Comparison of ENCODE assay signal across 21 cellular contexts in the genomic region with DNA sequence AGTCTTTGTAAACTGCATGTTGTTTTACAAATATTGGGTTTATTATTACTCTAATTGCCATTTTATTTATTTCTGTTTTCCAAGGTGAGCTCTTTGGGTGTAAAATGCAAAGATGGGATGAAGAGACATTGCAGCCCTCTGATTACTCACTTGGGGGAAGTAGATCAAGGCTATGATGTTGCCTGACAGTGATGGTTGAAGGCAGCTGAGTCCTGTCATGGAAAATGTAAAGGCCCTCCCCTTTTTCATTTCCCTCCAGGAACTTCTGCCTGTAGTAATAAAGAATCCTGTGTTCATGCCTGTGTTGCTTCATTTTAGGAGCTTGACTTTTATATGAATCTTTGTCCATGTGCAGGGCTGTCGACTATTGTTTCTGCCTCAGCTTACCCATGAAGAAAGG.
DNase-seq lines count a peak whose midpoint lies in the region; ATAC-seq and TF ChIP-seq lines count a peak whose summit lies in the region.
"Had no signal": no experiment of that assay in that cellular context is flagged by ENCODE, and none has a peak within 500 bp of the region (broad histone marks: within the 10 kb centered on the region; RNA-seq: fewer than 3 reads in every experiment).

No MANE protein-coding gene starts in this region.

- CTCF ChIA-PET in naive thymus-derived CD4-positive, alpha-beta T cell (lab: Charles Lee), result no interaction called here

- H3K9ac ChIP-seq in BLaER1, result no peak overlapping the region
- peak overlapping the region; percentile 76 for H3K9ac ChIP-seq in adipocyte (ENCODE audit: low read length)
- H3K9ac ChIP-seq: neural progenitor cell had no signal

- H4K20me1 ChIP-seq in BLaER1, result no peaks in the 10 kb centered on the region

- no peak overlapping the region for H3K4me3 Mint-ChIP-seq in naive thymus-derived CD4-positive, alpha-beta T cell
- H3K4me3 Mint-ChIP-seq: mesothelial cell of epicardium, neural progenitor cell had no signal

- H3K36me3 ChIP-seq in BLaER1 (no peaks in the 10 kb centered on the region), adipocyte (ENCODE audit: control insufficient read depth, insufficient read depth, low read length, severe bottlenecking) (no peaks in the 10 kb centered on the region), neutrophil (no peaks in the 10 kb centered on the region)
- no peaks in the 10 kb centered on the region for H3K36me3 ChIP-seq in naive thymus-derived CD4-positive, alpha-beta T cell (ENCODE audit: control insufficient read depth in 2 of 3, insufficient read depth in 3 of 3, low read length in 3 of 3)
- H3K36me3 ChIP-seq: ascending aorta, HAP-1, neural progenitor cell, SJSA1 had no signal

- H3K36me3 Mint-ChIP-seq in naive thymus-derived CD4-positive, alpha-beta T cell, result no peaks in the 10 kb centered on the region
- H3K36me3 Mint-ChIP-seq: mesothelial cell of epicardium had no signal

- ATAC-seq in GM18511 (IDR thresholded peaks at IDR 0.05; ENCODE audit: unreplicated experiment), result no peak
- ATAC-seq in naive thymus-derived CD4-positive, alpha-beta T cell, result no peak
- ATAC-seq: activated CD4-positive, CD25-positive, alpha-beta regulatory T cell treated with anti-CD3 and anti-CD28 coated beads, Interleukin-2, amount 50 U/mL, for 24 hours had no signal

- TF ChIP-seq CTCF in HL-60 (IDR thresholded peaks at IDR 0.05; ENCODE audit: insufficient read depth, low read length), result no peak
- no peak for TF ChIP-seq CTCF in neutrophil (IDR thresholded peaks at IDR 0.05)

- H3K4me1 Mint-ChIP-seq in naive thymus-derived CD4-positive, alpha-beta T cell, result peaks cover 0 to 10% (median 3%) of the 10 kb centered on the region in 7 donors
- H3K4me1 Mint-ChIP-seq: neural progenitor cell had no signal

- H3K4me3 ChIP-seq in BLaER1, result no peak overlapping the region
- H3K4me3 ChIP-seq in HL-60 (replicated peaks; ENCODE audit: insufficient read depth, low read length), result no peak overlapping the region
- H3K4me3 ChIP-seq in adipocyte (ENCODE audit: low read length), result no peak overlapping the region
- peak overlapping the region in 1 of 2 experiments; percentile 25 for H3K4me3 ChIP-seq in neutrophil (ENCODE audit: low read depth in 1 of 2, low read length in 1 of 2)
- H3K4me3 ChIP-seq in naive thymus-derived CD4-positive, alpha-beta T cell (ENCODE audit: low read length), result no peak overlapping the region
- H3K4me3 ChIP-seq: ascending aorta, HAP-1, neural progenitor cell, SJSA1 had no signal

- H3K27me3 ChIP-seq in BLaER1 (no peaks in the 10 kb centered on the region), HL-60 (ENCODE audit: insufficient read depth, poor library complexity, severe bottlenecking) (no peaks in the 10 kb centered on the region), adipocyte (replicated peaks; ENCODE audit: control insufficient read depth, insufficient read depth, low read length) (no peaks in the 10 kb centered on the region), neutrophil (no peaks in the 10 kb centered on the region)
- no peaks in the 10 kb centered on the region for H3K27me3 ChIP-seq in naive thymus-derived CD4-positive, alpha-beta T cell (ENCODE audit: control insufficient read depth in 2 of 2, insufficient read depth in 2 of 2, low read length in 2 of 2)
- H3K27me3 ChIP-seq: ascending aorta, neural progenitor cell, SJSA1 had no signal

- no peak overlapping the region for H3K27ac Mint-ChIP-seq in naive thymus-derived CD4-positive, alpha-beta T cell
- H3K27ac Mint-ChIP-seq: mesothelial cell of epicardium, neural progenitor cell had no signal

- no peaks in the 10 kb centered on the region for H3K27me3 Mint-ChIP-seq in naive thymus-derived CD4-positive, alpha-beta T cell

- intact Hi-C loops in naive thymus-derived CD4-positive, alpha-beta T cell (cut with micrococcal nuclease), result no loop called here

- peak; percentile 10 to 23 for DNase-seq in HL-60 (ENCODE audit: low read depth in 1 of 2, low spot score in 1 of 2)
- peak; percentile 33 for DNase-seq in adipocyte (ENCODE audit: low read depth)
- no peak for DNase-seq in NCI-H748 treated with DMSO at 0.1 percent for 48 hours (lab: John Stamatoyannopoulos, UW)
- no peak for DNase-seq in NCI-H146 (lab: John Stamatoyannopoulos, UW)
- DNase-seq in naive thymus-derived CD4-positive, alpha-beta T cell, result no peak
- DNase-seq: activated gamma-delta T cell treated with Interleukin-2 at 50 U/mL for 16 hours; cerebellar nuclear complex; COR-L47; hippocampal formation; NCI-H1092; NCI-H510A treated with DMSO at 0.1 percent for 48 hours; stimulated activated naive CD4-positive, alpha-beta T cell had no signal

- H3K27ac ChIP-seq in BLaER1 (peak overlapping the region; percentile 11; the same call in 1 of the 2 replicates), HL-60 (replicated peaks) (no peak overlapping the region), neutrophil (peak overlapping the region; percentile 83)
- no peak overlapping the region for H3K27ac ChIP-seq in naive thymus-derived CD4-positive, alpha-beta T cell (ENCODE audit: low read depth, low read length)
- H3K27ac ChIP-seq: neural progenitor cell, SJSA1 had no signal

- H3K4me2 ChIP-seq in BLaER1, result peak overlapping the region; percentile 51
- H3K4me2 ChIP-seq: neural progenitor cell had no signal

- H3K4me1 ChIP-seq in BLaER1, result peaks cover 57% of the 10 kb centered on the region
- peaks cover 42% of the 10 kb centered on the region for H3K4me1 ChIP-seq in adipocyte (ENCODE audit: control insufficient read depth, insufficient read depth, low read length)
- peaks cover 61 to 63% of the 10 kb centered on the region in 2 experiments for H3K4me1 ChIP-seq in neutrophil (ENCODE audit: control insufficient read depth in 1 of 2, insufficient read depth in 1 of 2, low read depth in 1 of 2, low read length in 1 of 2)
- H3K4me1 ChIP-seq in naive thymus-derived CD4-positive, alpha-beta T cell (ENCODE audit: control insufficient read depth in 2 of 2, insufficient read depth in 2 of 2, low read length in 2 of 2), result no peaks in the 10 kb centered on the region
- H3K4me1 ChIP-seq: HAP-1, neural progenitor cell, SJSA1 had no signal

- POLR2A ChIA-PET in naive thymus-derived CD4-positive, alpha-beta T cell (lab: Charles Lee), result no interaction called here

- peaks cover 0 to 3% (median 0%) of the 10 kb centered on the region in 11 donors for H3K9me3 Mint-ChIP-seq in naive thymus-derived CD4-positive, alpha-beta T cell
- H3K9me3 Mint-ChIP-seq: neural progenitor cell had no signal

- H3K9me3 ChIP-seq in BLaER1, result peaks cover 41% of the 10 kb centered on the region
- no peaks in the 10 kb centered on the region for H3K9me3 ChIP-seq in adipocyte (ENCODE audit: control insufficient read depth, low read length)
- no peaks in the 10 kb centered on the region for H3K9me3 ChIP-seq in neutrophil
- no peaks in the 10 kb centered on the region for H3K9me3 ChIP-seq in naive thymus-derived CD4-positive, alpha-beta T cell (ENCODE audit: control insufficient read depth in 2 of 3, low read length in 3 of 3)
- H3K9me3 ChIP-seq: ascending aorta, HAP-1, SJSA1 had no signal

Comparison
In these comparisons a context has a peak if more than half of its experiments do, and no peak if none do; other contexts are left out.
1. H3K27ac ChIP-seq: peak in BLaER1 (single experiment) and neutrophil (single experiment); none in HL-60 (single experiment) and naive thymus-derived CD4-positive, alpha-beta T cell (single experiment).
2. DNase-seq: peak in HL-60 (2 of 2) and adipocyte (single experiment); none in NCI-H748 treated with DMSO at 0.1 percent for 48 hours (single experiment), NCI-H146 (single experiment) and naive thymus-derived CD4-positive, alpha-beta T cell (0 of 9).